Comparison of ENCODE assay signal across 1 cellular context in genomic region chr11:75810637-75811383, GRCh38.
A peak's percentile ranks its signal among the peaks of the same experiment; 100 is the strongest.
TF ChIP-seq lines count a peak whose summit lies in the region.

No MANE protein-coding gene starts in this region.

TF ChIP-seq in GM12878, 131 proteins besides CTCF, POLR2A, EP300 and RAD21 (continued from another document):
- TF ChIP-seq CUX1 (IDR thresholded peaks at IDR 0.05; ENCODE audit: insufficient replicate concordance, low read depth, low read length) (no peak), NR2C2 (IDR thresholded peaks at IDR 0.05; ENCODE audit: borderline replicate concordance, control insufficient read depth, insufficient read length, low read depth) (no peak), CHD4 (IDR thresholded peaks at IDR 0.05) (no peak), MLLT1 (IDR thresholded peaks at IDR 0.05) (0 out of 2 replicates have a peak, but pooled peaks have one; percentile 14), MYC (IDR thresholded peaks at IDR 0.05; ENCODE audit: insufficient read depth, insufficient read length, insufficient replicate concordance, low read length, severe bottlenecking) (no peak), NBN (IDR thresholded peaks at IDR 0.05) (peak; percentile 30; the same call in 1 of the 2 replicates), CREB1 (IDR thresholded peaks at IDR 0.05; ENCODE audit: low read depth) (0 out of 2 replicates have a peak, but pooled peaks have one; percentile 6), TCF12 (IDR thresholded peaks at IDR 0.05; ENCODE audit: low read depth, low read length) (peak; percentile 70; the same call in 1 of the 2 replicates), SMAD1 (IDR thresholded peaks at IDR 0.05; ENCODE audit: low read depth, partially characterized antibody) (no peak), MTA2 (IDR thresholded peaks at IDR 0.05; ENCODE audit: low read depth) (no peak), RAD51 (IDR thresholded peaks at IDR 0.05) (peak; percentile 14; the same call in 1 of the 2 replicates), SPI1 (IDR thresholded peaks at IDR 0.05; ENCODE audit: borderline replicate concordance, insufficient read depth, low read depth, low read length) (0 out of 2 replicates have a peak, but pooled peaks have one; percentile 1), MAX (IDR thresholded peaks at IDR 0.05; ENCODE audit: low read depth, low read length) (no peak), JUNB (IDR thresholded peaks at IDR 0.05) (peak; percentile 50), CREM (IDR thresholded peaks at IDR 0.05; ENCODE audit: low read depth) (no peak), GATAD2B (conservative IDR thresholded peaks at IDR 0.05; ENCODE audit: low read depth) (no peak), ATF7 (IDR thresholded peaks at IDR 0.05; ENCODE audit: low read depth) (no peak), IRF4 (IDR thresholded peaks at IDR 0.05; ENCODE audit: low read depth, low read length) (peak; percentile 15; the same call in 1 of the 2 replicates), E2F4 (IDR thresholded peaks at IDR 0.05; ENCODE audit: low read depth, low read length) (no peak)
